Comparison of ENCODE assay signal across 18 cellular contexts in genomic region chr9:129669946-129670345, GRCh38. TPM values are rescaled to one million over a fixed set of nuclear protein-coding genes. Genes with fewer than 3 reads are reported as not detected.
DNase-seq lines count a peak whose midpoint lies in the region; ATAC-seq, FAIRE-seq and TF ChIP-seq lines count a peak whose summit lies in the region.
"Had no signal": no experiment of that assay in that cellular context is flagged by ENCODE, and none has a peak within 500 bp of the region (broad histone marks: within the 10 kb centered on the region; RNA-seq: fewer than 3 reads in every experiment).

No MANE protein-coding gene starts in this region.

- no peak overlapping the region for H3K4ac ChIP-seq in mesenchymal stem cell (ENCODE audit: low read depth in 1 of 2, low read length in 2 of 2)

- peak; percentile 54 for FAIRE-seq in K562 (lab: Jason Lieb, UNC)

- CTCF ChIA-PET in K562 (lab: Yijun Ruan, JAX; ENCODE audit: low intra/inter-chr PET ratio), result no interaction called here

- in situ Hi-C loops in K562 (cut with MboI), result loop anchor here (5.0 to 25.0 kb wide), 5 partner anchors 667 to 1455 kb away; partner anchors contain the start of genes COQ4 and TRUB2

- peak overlapping the region; percentile 28 for H4K8ac ChIP-seq in mesenchymal stem cell (ENCODE audit: low read length)

- H2BK12ac ChIP-seq in mesenchymal stem cell (ENCODE audit: low read length in 2 of 2), result no peak overlapping the region

- H2AK5ac ChIP-seq in mesenchymal stem cell (ENCODE audit: low read length, severe bottlenecking), result no peak overlapping the region

- H3K27me3 ChIP-seq in K562 (ENCODE audit: control insufficient read depth in 2 of 2, insufficient read depth in 2 of 2, low read length in 2 of 2) (peaks cover 23 to 58% of the 10 kb centered on the region in 2 experiments), mesenchymal stem cell (ENCODE audit: control insufficient read depth in 1 of 2, insufficient read depth in 1 of 2, low read length in 2 of 2) (peaks cover 0 to 45% of the 10 kb centered on the region in 2 experiments), vagina (no peaks in the 10 kb centered on the region)

- H2BK5ac ChIP-seq in mesenchymal stem cell (ENCODE audit: low read depth, low read length, poor library complexity, severe bottlenecking), result no peak overlapping the region

- H3K36me3 ChIP-seq in K562 (ENCODE audit: control insufficient read depth, insufficient read depth, low read length), result no peaks in the 10 kb centered on the region; the same call in 2 of the 3 replicates
- H3K36me3 ChIP-seq in mesenchymal stem cell (ENCODE audit: control insufficient read depth in 1 of 2, insufficient read depth in 2 of 2, low read depth in 1 of 2, low read length in 2 of 2), result peaks cover 0 to 4% of the 10 kb centered on the region in 2 experiments
- no peaks in the 10 kb centered on the region for H3K36me3 ChIP-seq in vagina
- H3K36me3 ChIP-seq: BE2C, HAP-1 had no signal

- H2AFZ ChIP-seq in K562 (ENCODE audit: low read depth, low read length) (no peak overlapping the region), mesenchymal stem cell (ENCODE audit: low read depth, low read length) (no peak overlapping the region)

- TF ChIP-seq RAD21 in K562 (CRISPR knock-in tag; conservative IDR thresholded peaks at IDR 0.05 in 1 of 2, IDR thresholded peaks at IDR 0.05 in 1 of 2), result no peak

- no peaks in the 10 kb centered on the region for H3K79me1 ChIP-seq in mesenchymal stem cell (replicated peaks; ENCODE audit: low read length, poor library complexity, severe bottlenecking)

- H3K4me2 ChIP-seq in K562 (ENCODE audit: insufficient read depth, low read length) (no peak overlapping the region), mesenchymal stem cell (ENCODE audit: low read length, poor library complexity, severe bottlenecking) (no peak overlapping the region)

- H3K27ac ChIP-seq in K562 (ENCODE audit: extremely low read depth, low read depth, low read length) (no peak overlapping the region), mesenchymal stem cell (ENCODE audit: low read length, poor library complexity, severe bottlenecking) (no peak overlapping the region), vagina (peak overlapping the region; percentile 8)

- DNase-seq in GM03348 (ENCODE audit: low spot score), result peak; percentile 56
- peak in 1 of 4 experiments; percentile 18 for DNase-seq in K562 (ENCODE audit: extremely low read depth in 1 of 4, low spot score in 3 of 4)
- no peak for DNase-seq in mesenchymal stem cell
- DNase-seq in vagina (ENCODE audit: extremely low spot score in 2 of 2), result no peak
- no peak for DNase-seq in activated T-cell treated with anti-CD3 and anti-CD28 coated beads, Interleukin-2, amount 50 U/mL, for 48 hours
- DNase-seq: ACHN; BE2C; Calu3; CD4-positive, alpha-beta memory T cell; KG1; NCI-H1436; NCI-H2029 treated with DMSO at 0.1 percent for 48 hours; NCI-H748 treated with DMSO at 0.1 percent for 48 hours; RPMI8226; SIG-M5 had no signal

- POLR2A ChIA-PET in K562 (lab: Yijun Ruan, JAX), result no interaction called here

- H3K4me1 ChIP-seq in K562 (replicated peaks in 1 of 2; ENCODE audit: control insufficient read depth in 2 of 2, insufficient read depth in 2 of 2, low read length in 2 of 2) (peaks cover 0 to 42% of the 10 kb centered on the region in 2 experiments; a peak in 2 of 5 replicates), mesenchymal stem cell (ENCODE audit: control insufficient read depth, insufficient read depth, low read depth, low read length) (peaks cover 17% of the 10 kb centered on the region), vagina (peaks cover 56% of the 10 kb centered on the region)
- H3K4me1 ChIP-seq: BE2C, HAP-1 had no signal

- no peak overlapping the region for H3K4me3 ChIP-seq in K562
- no peak overlapping the region for H3K4me3 ChIP-seq in mesenchymal stem cell (ENCODE audit: insufficient read depth in 1 of 2, low read depth in 1 of 2, low read length in 2 of 2)
- no peak overlapping the region for H3K4me3 ChIP-seq in vagina
- H3K4me3 ChIP-seq: HAP-1 had no signal

- BruUV-seq in K562 (replicated peaks; lab: Mats Ljungman, UMichigan), result no TSS peak

- TF ChIP-seq POLR2A in K562 (conservative IDR thresholded peaks at IDR 0.05), result no peak
- TF ChIP-seq POLR2A in vagina (IDR thresholded peaks at IDR 0.05), result no peak

- no peaks in the 10 kb centered on the region for H3K9me3 ChIP-seq in K562 (replicated peaks; ENCODE audit: control insufficient read depth, insufficient read depth, low read depth, low read length)
- no peaks in the 10 kb centered on the region for H3K9me3 ChIP-seq in mesenchymal stem cell (ENCODE audit: control insufficient read depth, low read length)
- H3K9me3 ChIP-seq in vagina, result no peaks in the 10 kb centered on the region
- H3K9me3 ChIP-seq: BE2C, HAP-1 had no signal

- TF ChIP-seq CTCF in K562 (IDR thresholded peaks at IDR 0.05 in 2 of 3, conservative IDR thresholded peaks at IDR 0.05 in 1 of 3; ENCODE audit: insufficient read depth in 2 of 3, low read depth in 1 of 3, low read length in 3 of 3) (no peak), vagina (IDR thresholded peaks at IDR 0.05) (no peak)

- TF ChIP-seq EP300 in K562 (IDR thresholded peaks at IDR 0.05; ENCODE audit: low read length), result no peak

- no peak overlapping the region for H3K23ac ChIP-seq in mesenchymal stem cell (ENCODE audit: low read length in 2 of 2)

- ATAC-seq in K562, result no peak
- ATAC-seq in HG02588 (IDR thresholded peaks at IDR 0.05; ENCODE audit: unreplicated experiment), result no peak
- no peak for ATAC-seq in GM21529 (IDR thresholded peaks at IDR 0.05; ENCODE audit: unreplicated experiment)

- H3K14ac ChIP-seq in mesenchymal stem cell (ENCODE audit: low read length in 2 of 2), result no peak overlapping the region

- no peak overlapping the region for H4K91ac ChIP-seq in mesenchymal stem cell (ENCODE audit: low read length)

- peaks cover 16% of the 10 kb centered on the region; the same call in 1 of the 2 replicates for H4K20me1 ChIP-seq in K562 (replicated peaks; ENCODE audit: control insufficient read depth, insufficient read depth, low read length)

- intact Hi-C loops in K562 (cut with micrococcal nuclease) (loop anchor here (10.0 kb wide), 1 partner anchor 975 kb away; no protein-coding TSS in a partner anchor), vagina (cut with DNase I) (no loop called here)

- H3K79me2 ChIP-seq in K562 (ENCODE audit: control insufficient read depth, insufficient read depth, low read length), result no peaks in the 10 kb centered on the region

- no peak overlapping the region for H3K18ac ChIP-seq in mesenchymal stem cell (ENCODE audit: low read depth in 1 of 2, low read length in 2 of 2)

- H2BK15ac ChIP-seq in mesenchymal stem cell (ENCODE audit: low read depth, poor library complexity, severe bottlenecking), result no peak overlapping the region

- H2BK120ac ChIP-seq in mesenchymal stem cell (ENCODE audit: low read depth, low read length), result no peak overlapping the region

- 48% methylated on average over 13 of the region's 13 CpGs for WGBS in K562 (ENCODE audit: insufficient coverage, low coverage, missing lambda C conversion rate)
- WGBS in mesenchymal stem cell, result 90% methylated on average over 13 of the region's 13 CpGs

- H3K9ac ChIP-seq in K562 (ENCODE audit: insufficient read depth in 1 of 2, low read depth in 2 of 2, low read length in 2 of 2), result no peak overlapping the region; a peak in 1 of 4 replicates
- H3K9ac ChIP-seq in mesenchymal stem cell (ENCODE audit: low read length), result no peak overlapping the region

- peaks cover 3% of the 10 kb centered on the region for H3K9me1 ChIP-seq in K562 (ENCODE audit: control insufficient read depth, insufficient read depth, low read length)

RNA-seq across cellular contexts. Expression of gene PRRX2, which starts 4.5 kb away (rescaled TPM):
- not detected in 2 replicates for total RNA-seq in K562 (2011; cell fraction: chromatin; rRNA removed; ENCODE audit: low replicate concordance)
- total RNA-seq in K562 (2011; cell fraction: nucleolus; rRNA removed), result not detected in 2 replicates
- not detected in 2 replicates for total RNA-seq in K562 (2011; cell fraction: nucleoplasm; rRNA removed)
- total RNA-seq in K562 (2014; rRNA removed), result not detected in 2 replicates
- total RNA-seq in K562 (2014; rRNA removed; fragmentation: Illumina TruSeq; extraction: Trizol), result not detected in 2 replicates
- not detected in 2 replicates for total RNA-seq in K562 (2015; rRNA removed; fragmentation: Illumina TruSeq; extraction: Trizol)
- total RNA-seq in K562 (2021), result not detected in 2 replicates
- not detected in 2 replicates for polyA plus RNA-seq in K562 (2011; rRNA removed)
- polyA plus RNA-seq in K562 (2011; cell fraction: cytosol; rRNA removed), result 0.18 TPM in 1 of 2 replicates, not detected in the other
- 0.13 TPM in 1 of 2 replicates, not detected in the other for polyA plus RNA-seq in K562 (2011; cell fraction: nucleus; rRNA removed)
- polyA plus RNA-seq in K562 (2012), result not detected in 2 replicates
- not detected in 2 replicates for polyA plus RNA-seq in K562 (2014; fragmentation: Illumina TruSeq; extraction: Trizol)
- not detected for polyA plus RNA-seq in K562 (2014; fragmentation: Nextera tagmentation; extraction: Ambion mirVana)
- polyA plus RNA-seq in K562 (2014; rRNA removed), result 0.21 TPM in 1 of 2 replicates, not detected in the other
- not detected in 2 replicates for polyA minus RNA-seq in K562 (2011; rRNA and poly(A)+ RNA removed)
- not detected in 2 replicates for polyA minus RNA-seq in K562 (2011; cell fraction: cytosol; rRNA and poly(A)+ RNA removed)
- not detected in 2 replicates for polyA minus RNA-seq in K562 (2011; cell fraction: nucleus; rRNA and poly(A)+ RNA removed)
- 19.5 TPM for polyA plus RNA-seq in mesenchymal stem cell (2013, experiment 1 of 2)
- polyA plus RNA-seq in mesenchymal stem cell (2013, experiment 2 of 2), result 20.1 TPM
- 43.7 TPM for total RNA-seq in vagina
- total RNA-seq: Calu3; CD4-positive, alpha-beta memory T cell had no signal
- polyA plus RNA-seq: CD4-positive, alpha-beta memory T cell had no signal

RNA-seq across cellular contexts. Expression of gene ASB6, which starts 28.0 kb away (rescaled TPM):
- 8.0 and 24.6 TPM in 2 replicates for total RNA-seq in K562 (2011; cell fraction: chromatin; rRNA removed; ENCODE audit: low replicate concordance)
- 20.2 and 20.4 TPM in 2 replicates for total RNA-seq in K562 (2011; cell fraction: nucleolus; rRNA removed)
- total RNA-seq in K562 (2011; cell fraction: nucleoplasm; rRNA removed), result 10.2 and 12.6 TPM in 2 replicates
- total RNA-seq in K562 (2014; rRNA removed) (12.4 and 15.8 TPM in 2 replicates), K562 (2014; rRNA removed; fragmentation: Illumina TruSeq; extraction: Trizol) (4.1 and 4.9 TPM in 2 replicates), K562 (2015; rRNA removed; fragmentation: Illumina TruSeq; extraction: Trizol) (8.6 TPM in 2 replicates), K562 (2021) (17.1 and 17.3 TPM in 2 replicates), vagina (18.9 TPM)
- polyA plus RNA-seq in K562 (2011; rRNA removed) (11.3 and 13.1 TPM in 2 replicates), K562 (2014; fragmentation: Illumina TruSeq; extraction: Trizol) (12.8 and 13.1 TPM in 2 replicates), K562 (2014; fragmentation: Nextera tagmentation; extraction: Ambion mirVana) (1 to 10 TPM in 1 of 2 experiments, under 1 TPM in 1; 0.92 to 1.1 TPM), K562 (2014; rRNA removed) (17.8 and 19.5 TPM in 2 replicates)
- 10.5 and 18.2 TPM in 2 replicates for polyA plus RNA-seq in K562 (2011; cell fraction: cytosol; rRNA removed)
- 26.0 and 42.0 TPM in 2 replicates for polyA plus RNA-seq in K562 (2011; cell fraction: nucleus; rRNA removed)
- polyA plus RNA-seq in K562 (2012), result 11.4 and 12.4 TPM in 2 replicates
- 3.6 and 4.9 TPM in 2 replicates for polyA minus RNA-seq in K562 (2011; rRNA and poly(A)+ RNA removed)
- 5.0 and 6.1 TPM in 2 replicates for polyA minus RNA-seq in K562 (2011; cell fraction: cytosol; rRNA and poly(A)+ RNA removed)
- 7.3 and 9.0 TPM in 2 replicates for polyA minus RNA-seq in K562 (2011; cell fraction: nucleus; rRNA and poly(A)+ RNA removed)
- polyA plus RNA-seq in mesenchymal stem cell (2013, experiment 1 of 2), result 11.6 TPM
- 11.6 TPM for polyA plus RNA-seq in mesenchymal stem cell (2013, experiment 2 of 2)

RNA-seq across cellular contexts. Expression of gene NTMT1, which starts 44.0 kb away (rescaled TPM):
- 28.6 and 94.1 TPM in 2 replicates for total RNA-seq in K562 (2011; cell fraction: chromatin; rRNA removed; ENCODE audit: low replicate concordance)
- 70.3 and 71.4 TPM in 2 replicates for total RNA-seq in K562 (2011; cell fraction: nucleolus; rRNA removed)
- total RNA-seq in K562 (2011; cell fraction: nucleoplasm; rRNA removed), result 51.0 and 57.9 TPM in 2 replicates
- total RNA-seq in K562 (2014; rRNA removed) (116 and 120 TPM in 2 replicates), K562 (2014; rRNA removed; fragmentation: Illumina TruSeq; extraction: Trizol) (49.6 and 59.2 TPM in 2 replicates), K562 (2015; rRNA removed; fragmentation: Illumina TruSeq; extraction: Trizol) (74.3 and 78.1 TPM in 2 replicates), K562 (2021) (108 and 110 TPM in 2 replicates), vagina (15.5 TPM)
- polyA plus RNA-seq in K562 (2011; rRNA removed) (74.7 and 79.2 TPM in 2 replicates), K562 (2014; fragmentation: Illumina TruSeq; extraction: Trizol) (80.6 and 113 TPM in 2 replicates), K562 (2014; fragmentation: Nextera tagmentation; extraction: Ambion mirVana) (10 to 100 TPM; 42.1 to 67.0 TPM), K562 (2014; rRNA removed) (111 and 121 TPM in 2 replicates)
- 89.1 and 124 TPM in 2 replicates for polyA plus RNA-seq in K562 (2011; cell fraction: cytosol; rRNA removed)
- polyA plus RNA-seq in K562 (2011; cell fraction: nucleus; rRNA removed), result 42.9 and 47.3 TPM in 2 replicates
- polyA plus RNA-seq in K562 (2012), result 42.1 and 72.6 TPM in 2 replicates
- polyA minus RNA-seq in K562 (2011; rRNA and poly(A)+ RNA removed), result 34.5 and 60.2 TPM in 2 replicates
- polyA minus RNA-seq in K562 (2011; cell fraction: cytosol; rRNA and poly(A)+ RNA removed), result 23.4 and 42.2 TPM in 2 replicates
- 14.7 and 15.7 TPM in 2 replicates for polyA minus RNA-seq in K562 (2011; cell fraction: nucleus; rRNA and poly(A)+ RNA removed)
- polyA plus RNA-seq in mesenchymal stem cell (2013, experiment 1 of 2), result 38.5 TPM
- 39.6 TPM for polyA plus RNA-seq in mesenchymal stem cell (2013, experiment 2 of 2)

RNA-seq across cellular contexts. Expression of gene C9orf50, which starts 49.0 kb away (rescaled TPM):
- not detected in 2 replicates for total RNA-seq in K562 (2011; cell fraction: chromatin; rRNA removed; ENCODE audit: low replicate concordance)
- not detected in 2 replicates for total RNA-seq in K562 (2011; cell fraction: nucleolus; rRNA removed)
- total RNA-seq in K562 (2011; cell fraction: nucleoplasm; rRNA removed), result not detected in 2 replicates
- total RNA-seq in K562 (2014; rRNA removed) (0.12 TPM in 1 of 2 replicates, not detected in the other), K562 (2014; rRNA removed; fragmentation: Illumina TruSeq; extraction: Trizol) (not detected in 2 replicates), K562 (2015; rRNA removed; fragmentation: Illumina TruSeq; extraction: Trizol) (not detected in 2 replicates), K562 (2021) (not detected in 2 replicates), vagina (not detected)
- polyA plus RNA-seq in K562 (2011; rRNA removed) (not detected in 2 replicates), K562 (2014; fragmentation: Illumina TruSeq; extraction: Trizol) (not detected in 2 replicates), K562 (2014; fragmentation: Nextera tagmentation; extraction: Ambion mirVana) (not detected), K562 (2014; rRNA removed) (not detected in 2 replicates)
- not detected in 2 replicates for polyA plus RNA-seq in K562 (2011; cell fraction: cytosol; rRNA removed)
- polyA plus RNA-seq in K562 (2011; cell fraction: nucleus; rRNA removed), result not detected in 2 replicates
- not detected in 2 replicates for polyA plus RNA-seq in K562 (2012)
- polyA minus RNA-seq in K562 (2011; rRNA and poly(A)+ RNA removed), result not detected in 2 replicates
- polyA minus RNA-seq in K562 (2011; cell fraction: cytosol; rRNA and poly(A)+ RNA removed), result not detected in 2 replicates
- not detected in 2 replicates for polyA minus RNA-seq in K562 (2011; cell fraction: nucleus; rRNA and poly(A)+ RNA removed)
- 0.03 TPM for polyA plus RNA-seq in mesenchymal stem cell (2013, experiment 1 of 2)
- 0.04 TPM for polyA plus RNA-seq in mesenchymal stem cell (2013, experiment 2 of 2)
- total RNA-seq: Calu3; CD4-positive, alpha-beta memory T cell had no signal
- polyA plus RNA-seq: CD4-positive, alpha-beta memory T cell had no signal

Comparison
In these comparisons a context has a peak if more than half of its experiments do, and no peak if none do; other contexts are left out.
1. RNA of gene PRRX2, which starts 4.5 kb away (total RNA-seq): 43.7 TPM in vagina (single experiment); not detected in K562; every median in the first group is over 10 times any median in the second.